ENCODE assay signal across 10 cellular contexts in genomic region chr2:58553937-58554336, GRCh38.
DNase-seq lines count a peak whose midpoint lies in the region; ATAC-seq and TF ChIP-seq lines count a peak whose summit lies in the region.
"Had no signal": no experiment of that assay in that cellular context is flagged by ENCODE, and none has a peak within 500 bp of the region (broad histone marks: within the 10 kb centered on the region; RNA-seq: fewer than 3 reads in every experiment).

No MANE protein-coding gene starts in this region.

- no peak overlapping the region for H3K4me3 Mint-ChIP-seq in Calu3 (ENCODE audit: low read depth, unreplicated experiment)

- in situ Hi-C loops in SK-MEL-5 (cut with HindIII; ENCODE audit: low pct_unique_long_range_greater_than_20kb, low sequenced_read_pairs) = no loop called here

- H3K27me3 Mint-ChIP-seq in Calu3 (ENCODE audit: unreplicated experiment) = no peaks in the 10 kb centered on the region

- no peaks in the 10 kb centered on the region for H3K36me3 ChIP-seq in kidney epithelial cell (ENCODE audit: control insufficient read depth, insufficient read depth, low read length)

- CTCF ChIA-PET in Calu3 (lab: Charles Lee) = interaction anchor here (1.1 to 2.3 kb wide), 3 partner anchors 8 to 106 kb away, joined by 3 to 16 read pairs (median 4); no protein-coding TSS in a partner anchor

- peak; percentile 58 for ATAC-seq in GM19395 (IDR thresholded peaks at IDR 0.05; ENCODE audit: unreplicated experiment)
- ATAC-seq in GM18909 (IDR thresholded peaks at IDR 0.05; ENCODE audit: poor library complexity, unreplicated experiment) = no peak
- ATAC-seq in GM21367 (IDR thresholded peaks at IDR 0.05; ENCODE audit: unreplicated experiment) = no peak
- no peak for ATAC-seq in HG03135 (IDR thresholded peaks at IDR 0.05; ENCODE audit: unreplicated experiment)

- intact Hi-C loops in Calu3 (cut with micrococcal nuclease; ENCODE audit: unreplicated experiment) = loop anchor here (1.0 to 5.0 kb wide), 2 partner anchors 52 to 105 kb away; no protein-coding TSS in a partner anchor

- BruUV-seq in Calu3 (replicated peaks; lab: Mats Ljungman, UMichigan) = no TSS peak

- no peak overlapping the region for H3K27ac Mint-ChIP-seq in Calu3 (ENCODE audit: unreplicated experiment)

- H3K27me3 ChIP-seq in kidney epithelial cell (ENCODE audit: control insufficient read depth, insufficient read depth, low read length) = no peaks in the 10 kb centered on the region
- H3K27me3 ChIP-seq: hepatocyte had no signal

- no peak overlapping the region for H3K4me3 ChIP-seq in kidney epithelial cell (ENCODE audit: low read depth, low read length)
- H3K4me3 ChIP-seq: hepatocyte had no signal

- H3K9me3 Mint-ChIP-seq in Calu3 (ENCODE audit: low read depth, unreplicated experiment) = no peaks in the 10 kb centered on the region

- H3K36me3 Mint-ChIP-seq in Calu3 (ENCODE audit: insufficient read depth, unreplicated experiment) = no peaks in the 10 kb centered on the region

- H3K4me1 Mint-ChIP-seq in Calu3 (ENCODE audit: low read depth, unreplicated experiment) = no peaks in the 10 kb centered on the region

- DNase-seq in Calu3 = peak; percentile 34
- DNase-seq in SK-MEL-5 (ENCODE audit: low read depth, low spot score) = peak; percentile 69
- DNase-seq in kidney epithelial cell (ENCODE audit: low read depth) = no peak
- no peak for DNase-seq in HCEC 1CT
- DNase-seq: activated CD4-positive, alpha-beta T cell treated with anti-CD3 and anti-CD28 coated beads for 48 hours had no signal

- TF ChIP-seq CTCF in Calu3 (IDR thresholded peaks at IDR 0.05; ENCODE audit: unreplicated experiment) (no peak), kidney epithelial cell (IDR thresholded peaks at IDR 0.05; ENCODE audit: insufficient read depth, low read length, poor library complexity, severe bottlenecking) (peak; percentile 19)

Comparison
In these comparisons a context has a peak if more than half of its experiments do, and no peak if none do; other contexts are left out.
1. DNase-seq: peak in Calu3 (single experiment) and SK-MEL-5 (single experiment); none in kidney epithelial cell (single experiment) and HCEC 1CT (single experiment).